30 cellular contexts compared by ENCODE assay signal in the genomic region with DNA sequence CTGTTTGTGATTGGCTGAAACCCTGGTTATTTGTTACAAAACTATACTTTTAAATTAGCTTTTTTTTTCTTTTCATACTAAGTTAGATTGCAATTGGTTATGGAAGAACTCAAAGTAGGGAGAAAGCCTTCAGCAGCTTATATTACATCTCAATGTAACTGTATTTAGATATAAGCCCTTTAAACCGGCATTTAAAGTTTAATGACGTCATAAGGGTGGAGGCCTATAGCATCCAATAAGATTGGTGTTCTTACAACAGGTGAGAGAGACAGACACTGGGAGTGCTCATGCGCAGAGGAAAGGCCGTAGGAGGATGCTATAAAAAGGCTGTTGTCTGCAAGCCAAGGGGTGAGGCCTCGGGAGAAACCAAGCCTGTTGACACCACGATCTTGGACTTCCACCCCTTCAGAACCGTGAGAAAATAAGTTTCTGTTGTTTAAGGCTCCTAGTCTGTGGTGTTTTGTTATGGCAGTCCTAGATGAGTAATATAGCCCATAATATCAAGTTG.
"Had no signal": no experiment of that assay in that cellular context is flagged by ENCODE, and none has a peak within 500 bp of the region (broad histone marks: within the 10 kb centered on the region; RNA-seq: fewer than 3 reads in every experiment).

No MANE protein-coding gene starts in this region.

- H3K27ac ChIP-seq: colonic mucosa, epithelial cell of prostate, esophagus muscularis mucosa, prostate gland, right atrium auricular region, sigmoid colon, spleen, thoracic aorta, tibial nerve, upper lobe of left lung had no signal

- H3K27me3 ChIP-seq: colonic mucosa, esophagus muscularis mucosa, right atrium auricular region, sigmoid colon, spleen, tibial nerve, upper lobe of left lung had no signal

- ATAC-seq: left lobe of liver; naive thymus-derived CD4-positive, alpha-beta T cell; stimulated activated memory B cell treated with anti-CD40 and anti-IgM and Interleukin-4, amounts not matched to agents 10 μg/mL and 1 μg/mL and 100 μg/mL, for 72 hours; stimulated activated naive CD8-positive, alpha-beta T cell treated with anti-CD3 and anti-CD28 coated beads, Interleukin-15, Interleukin-2, amounts not matched to agents 100 U/mL and 50 U/mL, for 24 hours had no signal

- FAIRE-seq: keratinocyte, urothelium cell line had no signal

- H3K4me1 Mint-ChIP-seq: immature natural killer cell; memory B cell; naive thymus-derived CD4-positive, alpha-beta T cell; stimulated activated memory B cell treated with anti-CD40 and anti-IgM and Interleukin-4, amounts not matched to agents 10 μg/mL and 1 μg/mL and 100 μg/mL, for 72 hours had no signal

- H3K4me3 Mint-ChIP-seq: dendritic cell treated with granulocyte-macrophage colony-stimulating factor and Interleukin-4, amounts not matched to agents 40 ng/mL and 50 ng/mL, for 4 days; endodermal cell; immature natural killer cell; memory B cell; mesothelial cell of epicardium; naive thymus-derived CD4-positive, alpha-beta T cell; nephron; stimulated activated memory B cell treated with anti-CD40 and anti-IgM and Interleukin-4, amounts not matched to agents 10 μg/mL and 1 μg/mL and 100 μg/mL, for 72 hours had no signal

- H3K27me3 Mint-ChIP-seq: dendritic cell treated with granulocyte-macrophage colony-stimulating factor and Interleukin-4, amounts not matched to agents 40 ng/mL and 50 ng/mL, for 4 days; memory B cell; naive thymus-derived CD4-positive, alpha-beta T cell; stimulated activated memory B cell treated with anti-CD40 and anti-IgM and Interleukin-4, amounts not matched to agents 10 μg/mL and 1 μg/mL and 100 μg/mL, for 72 hours had no signal

- H3K4me3 ChIP-seq: colonic mucosa, esophagus muscularis mucosa, lung, prostate gland, right atrium auricular region, sigmoid colon, spleen, thoracic aorta, tibial nerve, upper lobe of left lung had no signal

- H3K36me3 Mint-ChIP-seq: immature natural killer cell; memory B cell; mesothelial cell of epicardium; stimulated activated memory B cell treated with anti-CD40 and anti-IgM and Interleukin-4, amounts not matched to agents 10 μg/mL and 1 μg/mL and 100 μg/mL, for 72 hours had no signal

- DNase-seq: colonic mucosa; effector CD8-positive, alpha-beta T cell; endodermal cell; foreskin melanocyte; glutamatergic neuron; hypothalamus; immature natural killer cell; naive thymus-derived CD4-positive, alpha-beta T cell; nucleus accumbens; sigmoid colon; spleen; stimulated activated CD4-positive, alpha-beta T cell treated with anti-CD3 and anti-CD28 coated beads, Interleukin-4, amount 100 ng/mL, for 4 hours; stimulated activated naive CD8-positive, alpha-beta T cell treated with anti-CD3 and anti-CD28 coated beads, Interleukin-15, Interleukin-2, amounts not matched to agents 100 U/mL and 50 U/mL, for 24 hours; substantia nigra; upper lobe of left lung had no signal

- H3K36me3 ChIP-seq: colonic mucosa, esophagus muscularis mucosa, prostate gland, right atrium auricular region, sigmoid colon, spleen, thoracic aorta, tibial nerve, upper lobe of left lung had no signal

- H3K4me1 ChIP-seq: colonic mucosa, esophagus muscularis mucosa, prostate gland, right atrium auricular region, sigmoid colon, spleen, tibial nerve, upper lobe of left lung had no signal

- H3K27ac Mint-ChIP-seq: dendritic cell treated with granulocyte-macrophage colony-stimulating factor and Interleukin-4, amounts not matched to agents 40 ng/mL and 50 ng/mL, for 4 days; endodermal cell; immature natural killer cell; memory B cell; mesothelial cell of epicardium; naive thymus-derived CD4-positive, alpha-beta T cell; stimulated activated memory B cell treated with anti-CD40 and anti-IgM and Interleukin-4, amounts not matched to agents 10 μg/mL and 1 μg/mL and 100 μg/mL, for 72 hours had no signal

- H3K9me3 ChIP-seq: colonic mucosa, esophagus muscularis mucosa, prostate gland, right atrium auricular region, sigmoid colon, thoracic aorta, tibial nerve, upper lobe of left lung had no signal
